ENCODE assay signal across 8 cellular contexts in genomic region chr4:112604590-112604989, GRCh38. TPM values are rescaled to one million over a fixed set of nuclear protein-coding genes. Genes with fewer than 3 reads are reported as not detected.
DNase-seq lines count a peak whose midpoint lies in the region; ATAC-seq and TF ChIP-seq lines count a peak whose summit lies in the region.

No MANE protein-coding gene starts in this region.

- peak; percentile 83 for TF ChIP-seq RAD21 in HCT116 (IDR thresholded peaks at IDR 0.05; ENCODE audit: low read depth)

- BruUV-seq in HCT116 (replicated peaks; lab: Mats Ljungman, UMichigan), result no TSS peak

- no peaks in the 10 kb centered on the region for H4K20me1 ChIP-seq in HCT116 (ENCODE audit: insufficient read depth)

- no peak for TF ChIP-seq POLR2A in HCT116 (IDR thresholded peaks at IDR 0.05; ENCODE audit: borderline replicate concordance, extremely low read depth, insufficient read depth, insufficient read length)
- TF ChIP-seq POLR2A in erythroblast (IDR thresholded peaks at IDR 0.05; ENCODE audit: low read length), result no peak

- H3K79me2 ChIP-seq in HCT116 (ENCODE audit: insufficient read depth, low read length), result no peaks in the 10 kb centered on the region

- intact Hi-C loops in HCT116 (cut with micrococcal nuclease), result loop anchor here (1.0 to 10.0 kb wide), 2 partner anchors 276 to 500 kb away; no protein-coding TSS in a partner anchor

- no peak overlapping the region for H3K9ac ChIP-seq in HCT116 (ENCODE audit: low read length)

- POLR2A ChIA-PET in HCT116 (lab: Charles Lee), result no interaction called here

- no peak overlapping the region for H3K4me3 ChIP-seq in HCT116 (replicated peaks in 1 of 2; ENCODE audit: low read depth in 1 of 2, low read length in 2 of 2)

- TF ChIP-seq CTCF in HCT116 (IDR thresholded peaks at IDR 0.05 in 2 of 3, conservative IDR thresholded peaks at IDR 0.05 in 1 of 3; ENCODE audit: borderline replicate concordance in 1 of 3, insufficient read depth in 1 of 3, low read depth in 2 of 3, low read length in 2 of 3), result peak; percentile 64 to 70 (median 69)

- no peak overlapping the region for H3K4me2 ChIP-seq in HCT116 (ENCODE audit: low read length)

- DNase-seq in activated T-cell treated with anti-CD3 and anti-CD28 coated beads for 24 hours (ENCODE audit: low read depth) (peak; percentile 8), HCT116 (ENCODE audit: low read depth, low spot score) (peak; percentile 18), NCI-H146 treated with DMSO at 0.1 percent for 48 hours (lab: John Stamatoyannopoulos, UW; ENCODE audit: unreplicated experiment) (peak; percentile 8), erythroblast (lab: John Stamatoyannopoulos, UW) (peak; percentile 26 to 50), myocyte (ENCODE audit: low read depth) (peak; percentile 83)
- DNase-seq in activated T-cell treated with anti-CD3 and anti-CD28 coated beads, Interleukin-2, amount 50 U/mL, for 48 hours, result no peak
- peak; percentile 4 to 50 for DNase-seq in activated CD4-positive, alpha-beta T cell treated with anti-CD3 and anti-CD28 coated beads for 4 hours

- no peaks in the 10 kb centered on the region for H3K27me3 ChIP-seq in HCT116 (ENCODE audit: insufficient read depth, low read length)

- ATAC-seq in HCT116 (peak; percentile 88), HG03196 (IDR thresholded peaks at IDR 0.05; ENCODE audit: unreplicated experiment) (no peak)

- H3K9me3 ChIP-seq in HCT116 (ENCODE audit: control insufficient read depth in 1 of 2, insufficient read depth in 1 of 2, low read depth in 1 of 2, low read length in 2 of 2), result no peaks in the 10 kb centered on the region

- no peaks in the 10 kb centered on the region for H3K9me2 ChIP-seq in HCT116 (ENCODE audit: insufficient read depth)

- CTCF ChIA-PET in HCT116 (lab: Charles Lee), result interaction anchor here (0.6 to 2.1 kb wide), 9 partner anchors 15 to 505 kb away, joined by 3 to 17 read pairs (median 4); no protein-coding TSS in a partner anchor

- RAD21 ChIA-PET in HCT116 (lab: Charles Lee; ENCODE audit: low non-redundant PET in 1 of 2, low total read pairs in 2 of 2, uncharacterized antibody in 2 of 2, unreplicated experiment in 2 of 2), result interaction anchor here in 1 of 2 experiments (0.6 kb wide), 1 partner anchor 36 kb away, joined by 4 read pairs; no protein-coding TSS in a partner anchor

- H3K36me3 ChIP-seq in HCT116 (ENCODE audit: control insufficient read depth in 1 of 2, insufficient read depth in 2 of 2, low read length in 2 of 2), result 0 out of 4 replicates have a peak, but pooled peaks cover 0 to 2% of the 10 kb centered on the region in 2 experiments

- no peak overlapping the region for H3K27ac ChIP-seq in HCT116 (ENCODE audit: low read depth, low read length)

- no peak overlapping the region for H2AFZ ChIP-seq in HCT116 (ENCODE audit: low read depth, low read length, poor library complexity, severe bottlenecking)

- H3K4me1 ChIP-seq in HCT116 (ENCODE audit: control insufficient read depth in 1 of 2, insufficient read depth in 2 of 2, low read length in 2 of 2), result no peaks in the 10 kb centered on the region

TF ChIP-seq in HCT116, 20 proteins besides CTCF, POLR2A, EP300 and RAD21:
- no peak for TF ChIP-seq TCF7L2 (IDR thresholded peaks at IDR 0.05; ENCODE audit: borderline replicate concordance, extremely low read depth, insufficient read depth, insufficient read length)
- TF ChIP-seq ZNF274 (IDR thresholded peaks at IDR 0.05; ENCODE audit: low read depth, low read length), result no peak
- no peak for TF ChIP-seq SRF (IDR thresholded peaks at IDR 0.05; ENCODE audit: low read depth)
- TF ChIP-seq, protein P1, sequence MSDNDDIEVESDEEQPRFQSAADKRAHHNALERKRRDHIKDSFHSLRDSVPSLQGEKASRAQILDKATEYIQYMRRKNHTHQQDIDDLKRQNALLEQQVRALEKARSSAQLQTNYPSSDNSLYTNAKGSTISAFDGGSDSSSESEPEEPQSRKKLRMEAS (IDR thresholded peaks at IDR 0.05), result no peak
- no peak for TF ChIP-seq POLR2AphosphoS5 (IDR thresholded peaks at IDR 0.05; ENCODE audit: low read depth, low read length)
- TF ChIP-seq ZBTB33 (IDR thresholded peaks at IDR 0.05; ENCODE audit: extremely low read depth, insufficient replicate concordance, low read length), result no peak
- no peak for TF ChIP-seq EZH2 (IDR thresholded peaks at IDR 0.05)
- no peak for TF ChIP-seq EGR1 (IDR thresholded peaks at IDR 0.05; ENCODE audit: low read depth)
- no peak for TF ChIP-seq ATF3 (IDR thresholded peaks at IDR 0.05)
- TF ChIP-seq CEBPB (IDR thresholded peaks at IDR 0.05; ENCODE audit: low read depth), result no peak
- TF ChIP-seq JUND (IDR thresholded peaks at IDR 0.05), result no peak
- TF ChIP-seq ZFX (IDR thresholded peaks at IDR 0.05), result no peak
- TF ChIP-seq SP1 (IDR thresholded peaks at IDR 0.05; ENCODE audit: low read depth), result no peak
- TF ChIP-seq FOSL1 (IDR thresholded peaks at IDR 0.05; ENCODE audit: low read depth), result no peak
- no peak for TF ChIP-seq EZH2phosphoT487 (IDR thresholded peaks at IDR 0.05; ENCODE audit: borderline replicate concordance)
- TF ChIP-seq SIN3A (IDR thresholded peaks at IDR 0.05; ENCODE audit: low read depth), result no peak

RNA-seq across cellular contexts. Expression of gene ZGRF1, which starts 32.1 kb away (rescaled TPM):
- total RNA-seq in HCT116 (2021; ENCODE audit: unreplicated experiment) (21.4 TPM), myocyte (2.8 and 3.2 TPM in 2 replicates)
- 5.2 and 6.0 TPM in 2 replicates for polyA plus RNA-seq in HCT116 (2012)
- 0.83 TPM for polyA plus RNA-seq in myocyte (2012)

RNA-seq across cellular contexts. Expression of gene LARP7, which starts 32.4 kb away (rescaled TPM):
- 39.5 TPM for total RNA-seq in HCT116 (2021; ENCODE audit: unreplicated experiment)
- 11.3 and 15.3 TPM in 2 replicates for polyA plus RNA-seq in HCT116 (2012)
- 45.2 and 53.0 TPM in 2 replicates for total RNA-seq in myocyte
- polyA plus RNA-seq in myocyte (2012), result 17.5 TPM

Comparison
In these comparisons a context has a peak if more than half of its experiments do, and no peak if none do; other contexts are left out.
1. DNase-seq: peak in activated T-cell treated with anti-CD3 and anti-CD28 coated beads for 24 hours (single experiment), HCT116 (single experiment), NCI-H146 treated with DMSO at 0.1 percent for 48 hours (single experiment), activated CD4-positive, alpha-beta T cell treated with anti-CD3 and anti-CD28 coated beads for 4 hours (2 of 2), erythroblast (2 of 2) and myocyte (single experiment); none in activated T-cell treated with anti-CD3 and anti-CD28 coated beads, Interleukin-2, amount 50 U/mL, for 48 hours (0 of 2).